ENCODE assay signal across 16 cellular contexts in genomic region chr7:87709258-87709657, GRCh38.
DNase-seq lines count a peak whose midpoint lies in the region; ATAC-seq, FAIRE-seq and TF ChIP-seq lines count a peak whose summit lies in the region.
"Had no signal": no experiment of that assay in that cellular context is flagged by ENCODE, and none has a peak within 500 bp of the region (broad histone marks: within the 10 kb centered on the region; RNA-seq: fewer than 3 reads in every experiment).

No MANE protein-coding gene starts in this region.

- H3K27me3 Mint-ChIP-seq in GM23338 (ENCODE audit: insufficient read depth, low read depth, poor library complexity) (no peaks in the 10 kb centered on the region), Caco-2 (ENCODE audit: insufficient read depth, unreplicated experiment) (peaks cover 4% of the 10 kb centered on the region)

- CTCF ChIA-PET in endothelial cell of umbilical vein (lab: Charles Lee) = interaction anchor here (1.2 kb wide), 1 partner anchor 8 kb away, joined by 4 read pairs; no protein-coding TSS in a partner anchor
- CTCF ChIA-PET in Caco-2 (lab: Charles Lee) = no interaction called here

- peak; percentile 100 for ATAC-seq in GM23338
- ATAC-seq: HCT116 had no signal

- H3K27ac ChIP-seq in GM23338 (ENCODE audit: low read depth) = no peak overlapping the region
- no peak overlapping the region for H3K27ac ChIP-seq in endothelial cell of umbilical vein (ENCODE audit: insufficient read depth, low read depth, low read length)
- H3K27ac ChIP-seq in keratinocyte (ENCODE audit: control insufficient read depth, insufficient read depth, low read length) = no peak overlapping the region
- H3K27ac ChIP-seq: SJCRH30 had no signal

- FAIRE-seq in endothelial cell of umbilical vein (lab: Jason Lieb, UNC) (no peak), keratinocyte (lab: Jason Lieb, UNC) (no peak)

- BruUV-seq in endothelial cell of umbilical vein (replicated peaks; lab: Mats Ljungman, UMichigan) = no TSS peak
- no TSS peak for BruUV-seq in Caco-2 (replicated peaks; lab: Mats Ljungman, UMichigan)

- H3K4me1 ChIP-seq in GM23338 (ENCODE audit: insufficient read depth) (no peaks in the 10 kb centered on the region), endothelial cell of umbilical vein (ENCODE audit: control insufficient read depth, extremely low read depth, insufficient read depth, low read length) (peaks cover 18% of the 10 kb centered on the region), keratinocyte (ENCODE audit: control insufficient read depth, extremely low read depth, insufficient read depth, low read length) (no peaks in the 10 kb centered on the region), Caco-2 (no peaks in the 10 kb centered on the region)
- H3K4me1 ChIP-seq: SJCRH30 had no signal

- H3K27ac Mint-ChIP-seq in GM23338 = peak overlapping the region; percentile 74; the same call in 1 of the 2 replicates
- no peak overlapping the region for H3K27ac Mint-ChIP-seq in Caco-2 (ENCODE audit: unreplicated experiment)
- H3K27ac Mint-ChIP-seq: CD14-positive monocyte had no signal

- H3F3A ChIP-seq in GM23338 (replicated peaks; ENCODE audit: low read depth) = no peaks in the 10 kb centered on the region

- H2AFZ ChIP-seq in GM23338 (0 out of 2 replicates have a peak overlapping the region, but pooled peaks have one; percentile 3), endothelial cell of umbilical vein (ENCODE audit: low read depth, low read length) (no peak overlapping the region), keratinocyte (ENCODE audit: control insufficient read depth, low read length) (peak overlapping the region; percentile 28)

- H3K4me3 Mint-ChIP-seq in GM23338 = no peak overlapping the region
- H3K4me3 Mint-ChIP-seq in Caco-2 (ENCODE audit: unreplicated experiment) = no peak overlapping the region
- H3K4me3 Mint-ChIP-seq: CD14-positive monocyte had no signal

- peaks cover 3% of the 10 kb centered on the region; the same call in 1 of the 3 replicates for H3K36me3 Mint-ChIP-seq in GM23338 (ENCODE audit: low read depth)
- H3K36me3 Mint-ChIP-seq in Caco-2 (ENCODE audit: insufficient read depth, unreplicated experiment) = peaks cover 5% of the 10 kb centered on the region
- H3K36me3 Mint-ChIP-seq: CD14-positive monocyte had no signal

- H3K4me2 ChIP-seq in GM23338 = no peak overlapping the region
- H3K4me2 ChIP-seq in endothelial cell of umbilical vein (ENCODE audit: insufficient read depth, low read length) = no peak overlapping the region
- H3K4me2 ChIP-seq in keratinocyte (ENCODE audit: control insufficient read depth, extremely low read depth, insufficient read depth, low read depth, low read length) = no peak overlapping the region

- H3K9ac ChIP-seq in endothelial cell of umbilical vein (replicated peaks; ENCODE audit: extremely low read depth, insufficient read depth, low read length) = no peak overlapping the region
- H3K9ac ChIP-seq in keratinocyte (ENCODE audit: control insufficient read depth, extremely low read depth, insufficient read depth, low read length) = no peak overlapping the region

- H3K9me3 ChIP-seq in endothelial cell of umbilical vein (replicated peaks; ENCODE audit: control insufficient read depth, insufficient read depth, low read length) (no peaks in the 10 kb centered on the region), keratinocyte (ENCODE audit: control insufficient read depth, low read depth, low read length) (no peaks in the 10 kb centered on the region), Caco-2 (no peaks in the 10 kb centered on the region; the same call in 1 of the 2 replicates)
- H3K9me3 ChIP-seq: SJCRH30 had no signal

- dilution Hi-C loops in endothelial cell of umbilical vein (cut with MboI; ENCODE audit: extremely low pct_ligation_motif_present, low sequenced_read_pairs) (no loop called here), keratinocyte (cut with MboI; ENCODE audit: extremely low pct_ligation_motif_present, low sequenced_read_pairs) (no loop called here)

- TF ChIP-seq POLR2A in NB4 (IDR thresholded peaks at IDR 0.05; ENCODE audit: extremely low read depth, insufficient read length) = no peak
- no peak for TF ChIP-seq POLR2A in endothelial cell of umbilical vein (IDR thresholded peaks at IDR 0.05; ENCODE audit: low read depth, low read length)

- H4K20me1 ChIP-seq in GM23338 (replicated peaks; ENCODE audit: insufficient read depth) (no peaks in the 10 kb centered on the region), endothelial cell of umbilical vein (replicated peaks; ENCODE audit: control insufficient read depth, extremely low read depth, insufficient read depth, low read length) (no peaks in the 10 kb centered on the region), keratinocyte (ENCODE audit: control insufficient read depth, extremely low read depth, insufficient read depth, low read length) (no peaks in the 10 kb centered on the region)

- no peaks in the 10 kb centered on the region for H3K9me2 ChIP-seq in GM23338 (ENCODE audit: insufficient read depth)

- DNase-seq in GM23338 (ENCODE audit: low spot score) (peak; percentile 63), NB4 (ENCODE audit: low read depth) (peak; percentile 9), endothelial cell of umbilical vein (ENCODE audit: low read depth, low spot score) (peak; percentile 13), keratinocyte (ENCODE audit: low read depth, low spot score) (no peak), EL (no peak), Caco-2 (no peak), SHP77 (lab: John Stamatoyannopoulos, UW) (no peak)
- DNase-seq: AML-193, IMR-90, Karpas-422, MM.1S, NCI-H187 treated with DMSO at 0.1 percent for 48 hours, NCI-H2171 treated with DMSO at 0.1 percent for 48 hours, SJCRH30 had no signal

- POLR2A ChIA-PET in endothelial cell of umbilical vein (lab: Charles Lee) (no interaction called here), Caco-2 (lab: Charles Lee) (no interaction called here)

- H3K36me3 ChIP-seq in GM23338 (ENCODE audit: insufficient read depth) (no peaks in the 10 kb centered on the region), endothelial cell of umbilical vein (ENCODE audit: control insufficient read depth in 2 of 2, extremely low read depth in 1 of 2, insufficient read depth in 2 of 2, low read length in 2 of 2) (no peaks in the 10 kb centered on the region), keratinocyte (ENCODE audit: control insufficient read depth in 2 of 2, extremely low read depth in 1 of 2, insufficient read depth in 2 of 2, low read length in 2 of 2) (no peaks in the 10 kb centered on the region), Caco-2 (ENCODE audit: control insufficient read depth, insufficient read depth, low read length) (no peaks in the 10 kb centered on the region)
- H3K36me3 ChIP-seq: SJCRH30 had no signal

- no peaks in the 10 kb centered on the region for H3K9me1 ChIP-seq in endothelial cell of umbilical vein (replicated peaks; ENCODE audit: control insufficient read depth, extremely low read depth, insufficient read depth, low read length)
- no peaks in the 10 kb centered on the region for H3K9me1 ChIP-seq in keratinocyte (ENCODE audit: control insufficient read depth, extremely low read depth, insufficient read depth, low read length)

- H3K27me3 ChIP-seq in GM23338 (ENCODE audit: insufficient read depth) (no peaks in the 10 kb centered on the region), endothelial cell of umbilical vein (ENCODE audit: control insufficient read depth in 2 of 2, insufficient read depth in 2 of 2, low read length in 2 of 2) (no peaks in the 10 kb centered on the region), keratinocyte (ENCODE audit: control insufficient read depth, extremely low read depth, insufficient read depth, low read length) (no peaks in the 10 kb centered on the region), Caco-2 (replicated peaks; ENCODE audit: control insufficient read depth, insufficient read depth, low read length) (no peaks in the 10 kb centered on the region)

- H3K9me3 Mint-ChIP-seq in GM23338 = peaks cover 3% of the 10 kb centered on the region; the same call in 1 of the 3 replicates
- H3K9me3 Mint-ChIP-seq in Caco-2 (ENCODE audit: unreplicated experiment) = no peaks in the 10 kb centered on the region

- H3K4me1 Mint-ChIP-seq in GM23338 = peaks cover 16% of the 10 kb centered on the region
- no peaks in the 10 kb centered on the region for H3K4me1 Mint-ChIP-seq in Caco-2 (ENCODE audit: low read depth, unreplicated experiment)
- H3K4me1 Mint-ChIP-seq: CD14-positive monocyte had no signal

- no peaks in the 10 kb centered on the region for H3K79me2 ChIP-seq in GM23338 (replicated peaks; ENCODE audit: insufficient read depth)
- H3K79me2 ChIP-seq in endothelial cell of umbilical vein (ENCODE audit: control insufficient read depth, insufficient read depth, low read length) = no peaks in the 10 kb centered on the region
- no peaks in the 10 kb centered on the region for H3K79me2 ChIP-seq in keratinocyte (ENCODE audit: control insufficient read depth, insufficient read depth, low read length)

- H3K4me3 ChIP-seq in GM23338 (no peak overlapping the region), NB4 (ENCODE audit: low read depth, low read length) (no peak overlapping the region), endothelial cell of umbilical vein (replicated peaks in 1 of 3; ENCODE audit: insufficient read depth in 1 of 3, low read depth in 1 of 3, low read length in 3 of 3) (no peak overlapping the region), keratinocyte (ENCODE audit: control insufficient read depth in 2 of 3, extremely low read depth in 1 of 3, insufficient read depth in 2 of 3, low read depth in 1 of 3, low read length in 3 of 3) (no peak overlapping the region), Caco-2 (ENCODE audit: low read depth, low read length) (no peak overlapping the region)
- H3K4me3 ChIP-seq: SJCRH30 had no signal

- TF ChIP-seq CTCF in GM23338 (conservative IDR thresholded peaks at IDR 0.05; ENCODE audit: low read depth in 2 of 2) (no peak), NB4 (IDR thresholded peaks at IDR 0.05; ENCODE audit: low read depth, low read length) (no peak), endothelial cell of umbilical vein (IDR thresholded peaks at IDR 0.05; ENCODE audit: extremely low read depth in 1 of 2, insufficient read depth in 1 of 2, low read depth in 1 of 2, low read length in 2 of 2) (no peak), keratinocyte (optimal IDR thresholded peaks at IDR 0.05 in 1 of 3, IDR thresholded peaks at IDR 0.05 in 1 of 3, conservative IDR thresholded peaks at IDR 0.05 in 1 of 3; ENCODE audit: extremely low read depth in 1 of 3, insufficient read depth in 2 of 3, low read length in 3 of 3) (no peak), Caco-2 (IDR thresholded peaks at IDR 0.05; ENCODE audit: insufficient read depth in 1 of 2, low read depth in 1 of 2, low read length in 1 of 2, severe bottlenecking in 1 of 2, unreplicated experiment in 1 of 2) (no peak)

- intact Hi-C loops in endothelial cell of umbilical vein (cut with micrococcal nuclease) (no loop called here), Caco-2 (cut with micrococcal nuclease; ENCODE audit: unreplicated experiment) (no loop called here)

TF ChIP-seq in GM23338, 12 proteins besides CTCF, POLR2A, EP300 and RAD21 (continues in another document):
- TF ChIP-seq EZH2 (IDR thresholded peaks at IDR 0.05; ENCODE audit: low read depth, unreplicated experiment) (no peak), JUNB (IDR thresholded peaks at IDR 0.05; ENCODE audit: unreplicated experiment) (no peak)

TF ChIP-seq in endothelial cell of umbilical vein, 7 proteins besides CTCF, POLR2A, EP300 and RAD21 (continues in another document):
- no peak for TF ChIP-seq POLR2AphosphoS5 (IDR thresholded peaks at IDR 0.05; ENCODE audit: insufficient read depth, low read depth, low read length)
- TF ChIP-seq FOS (IDR thresholded peaks at IDR 0.05; ENCODE audit: borderline replicate concordance, insufficient read depth, low read length) = no peak

Comparison
In these comparisons a context has a peak if more than half of its experiments do, and no peak if none do; other contexts are left out.
1. DNase-seq: peak in GM23338 (single experiment), NB4 (single experiment) and endothelial cell of umbilical vein (single experiment); none in keratinocyte (single experiment), EL (single experiment), Caco-2 (0 of 2) and SHP77 (0 of 2).